ENCODE assay signal across 1 cellular context in the genomic region with DNA sequence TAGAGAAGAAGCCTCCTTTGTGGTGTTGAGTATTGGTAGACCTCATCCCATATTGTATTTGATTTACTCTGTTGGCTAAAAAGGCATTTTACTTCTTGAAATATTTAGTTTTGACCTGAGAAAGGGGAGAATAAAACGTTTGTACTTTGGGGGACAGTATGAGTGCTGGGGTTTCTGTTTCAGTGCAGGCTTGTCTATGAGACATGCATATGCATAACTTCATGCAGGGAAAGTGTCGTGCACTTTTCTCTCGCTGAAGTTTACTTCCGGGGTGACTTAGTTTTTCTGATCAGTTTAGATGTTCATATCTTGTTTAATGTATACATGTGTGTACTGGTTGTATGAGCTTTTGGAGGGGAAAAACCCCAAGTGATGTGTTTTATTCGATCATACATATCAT.
TF ChIP-seq lines count a peak whose summit lies in the region.

No MANE protein-coding gene starts in this region.

TF ChIP-seq in GM12878, 131 proteins besides CTCF, POLR2A, EP300 and RAD21 (continued from another document):
- TF ChIP-seq RBBP5 (conservative IDR thresholded peaks at IDR 0.05) (no peak), POU2F2 (IDR thresholded peaks at IDR 0.05; ENCODE audit: borderline replicate concordance, low read depth, low read length) (peak; percentile 100), GABPA (IDR thresholded peaks at IDR 0.05; ENCODE audit: low read depth) (0 out of 2 replicates have a peak, but pooled peaks have one; percentile 36), STAT1 (conservative IDR thresholded peaks at IDR 0.05) (no peak), ATF2 (IDR thresholded peaks at IDR 0.05; ENCODE audit: low read length) (no peak), NFIC (IDR thresholded peaks at IDR 0.05; ENCODE audit: low read depth, low read length) (no peak), FOXK2 (IDR thresholded peaks at IDR 0.05) (no peak), PAX5 (IDR thresholded peaks at IDR 0.05; ENCODE audit: borderline replicate concordance, low read depth, low read length) (no peak), KLF5 (IDR thresholded peaks at IDR 0.05; ENCODE audit: partially characterized antibody) (no peak), ZBTB40 (IDR thresholded peaks at IDR 0.05; ENCODE audit: borderline replicate concordance) (0 out of 2 replicates have a peak, but pooled peaks have one; percentile 14), RELA (IDR thresholded peaks at IDR 0.05; ENCODE audit: borderline replicate concordance, partially characterized antibody) (no peak), NR2C1 (IDR thresholded peaks at IDR 0.05) (peak; percentile 78), DPF2 (IDR thresholded peaks at IDR 0.05) (no peak), NFYA (IDR thresholded peaks at IDR 0.05; ENCODE audit: borderline replicate concordance, low read depth, low read length) (no peak), ETV6 (conservative IDR thresholded peaks at IDR 0.05 in 1 of 2, IDR thresholded peaks at IDR 0.05 in 1 of 2; ENCODE audit: borderline replicate concordance in 1 of 2, low read depth in 1 of 2) (0 out of 4 replicates have a peak, but pooled peaks of 1 of the 2 experiments have one; percentile 35), BMI1 (IDR thresholded peaks at IDR 0.05; ENCODE audit: borderline replicate concordance) (no peak), ZNF687 (IDR thresholded peaks at IDR 0.05) (peak; percentile 67), SIX5 (IDR thresholded peaks at IDR 0.05; ENCODE audit: low read depth, low read length, severe bottlenecking) (peak; percentile 1), NFXL1 (IDR thresholded peaks at IDR 0.05; ENCODE audit: borderline replicate concordance) (no peak), KAT2A (conservative IDR thresholded peaks at IDR 0.05; ENCODE audit: control insufficient read depth, low read depth, low read length) (no peak), RFX5 (IDR thresholded peaks at IDR 0.05; ENCODE audit: low read depth, low read length) (no peak), TCF3 (IDR thresholded peaks at IDR 0.05; ENCODE audit: borderline replicate concordance, insufficient read depth, low read depth, low read length) (no peak), CBFB (IDR thresholded peaks at IDR 0.05; ENCODE audit: low read depth) (no peak), SRF (IDR thresholded peaks at IDR 0.05; ENCODE audit: low read depth in 2 of 2, low read length in 2 of 2) (no peak), ZNF274 (IDR thresholded peaks at IDR 0.05; ENCODE audit: insufficient read depth, insufficient read length) (no peak), IRF5 (IDR thresholded peaks at IDR 0.05; ENCODE audit: borderline replicate concordance) (no peak), ZSCAN29 (IDR thresholded peaks at IDR 0.05) (no peak), ATF3 (IDR thresholded peaks at IDR 0.05; ENCODE audit: borderline replicate concordance, extremely low read depth, low read depth, low read length) (no peak), SPI1 (IDR thresholded peaks at IDR 0.05; ENCODE audit: borderline replicate concordance, insufficient read depth, low read depth, low read length) (no peak)
- TF ChIP-seq, protein P1, sequence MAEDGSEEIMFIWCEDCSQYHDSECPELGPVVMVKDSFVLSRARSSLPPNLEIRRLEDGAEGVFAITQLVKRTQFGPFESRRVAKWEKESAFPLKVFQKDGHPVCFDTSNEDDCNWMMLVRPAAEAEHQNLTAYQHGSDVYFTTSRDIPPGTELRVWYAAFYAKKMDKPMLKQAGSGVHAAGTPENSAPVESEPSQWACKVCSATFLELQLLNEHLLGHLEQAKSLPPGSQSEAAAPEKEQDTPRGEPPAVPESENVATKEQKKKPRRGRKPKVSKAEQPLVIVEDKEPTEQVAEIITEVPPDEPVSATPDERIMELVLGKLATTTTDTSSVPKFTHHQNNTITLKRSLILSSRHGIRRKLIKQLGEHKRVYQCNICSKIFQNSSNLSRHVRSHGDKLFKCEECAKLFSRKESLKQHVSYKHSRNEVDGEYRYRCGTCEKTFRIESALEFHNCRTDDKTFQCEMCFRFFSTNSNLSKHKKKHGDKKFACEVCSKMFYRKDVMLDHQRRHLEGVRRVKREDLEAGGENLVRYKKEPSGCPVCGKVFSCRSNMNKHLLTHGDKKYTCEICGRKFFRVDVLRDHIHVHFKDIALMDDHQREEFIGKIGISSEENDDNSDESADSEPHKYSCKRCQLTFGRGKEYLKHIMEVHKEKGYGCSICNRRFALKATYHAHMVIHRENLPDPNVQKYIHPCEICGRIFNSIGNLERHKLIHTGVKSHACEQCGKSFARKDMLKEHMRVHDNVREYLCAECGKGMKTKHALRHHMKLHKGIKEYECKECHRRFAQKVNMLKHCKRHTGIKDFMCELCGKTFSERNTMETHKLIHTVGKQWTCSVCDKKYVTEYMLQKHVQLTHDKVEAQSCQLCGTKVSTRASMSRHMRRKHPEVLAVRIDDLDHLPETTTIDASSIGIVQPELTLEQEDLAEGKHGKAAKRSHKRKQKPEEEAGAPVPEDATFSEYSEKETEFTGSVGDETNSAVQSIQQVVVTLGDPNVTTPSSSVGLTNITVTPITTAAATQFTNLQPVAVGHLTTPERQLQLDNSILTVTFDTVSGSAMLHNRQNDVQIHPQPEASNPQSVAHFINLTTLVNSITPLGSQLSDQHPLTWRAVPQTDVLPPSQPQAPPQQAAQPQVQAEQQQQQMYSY (CRISPR knock-in tag; IDR thresholded peaks at IDR 0.05) = no peak
- TF ChIP-seq, protein P2, sequence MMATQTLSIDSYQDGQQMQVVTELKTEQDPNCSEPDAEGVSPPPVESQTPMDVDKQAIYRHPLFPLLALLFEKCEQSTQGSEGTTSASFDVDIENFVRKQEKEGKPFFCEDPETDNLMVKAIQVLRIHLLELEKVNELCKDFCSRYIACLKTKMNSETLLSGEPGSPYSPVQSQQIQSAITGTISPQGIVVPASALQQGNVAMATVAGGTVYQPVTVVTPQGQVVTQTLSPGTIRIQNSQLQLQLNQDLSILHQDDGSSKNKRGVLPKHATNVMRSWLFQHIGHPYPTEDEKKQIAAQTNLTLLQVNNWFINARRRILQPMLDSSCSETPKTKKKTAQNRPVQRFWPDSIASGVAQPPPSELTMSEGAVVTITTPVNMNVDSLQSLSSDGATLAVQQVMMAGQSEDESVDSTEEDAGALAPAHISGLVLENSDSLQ (IDR thresholded peaks at IDR 0.05) = no peak
